Comparison of ENCODE assay signal across 1 cellular context in genomic region chr10:85995791-85996190, GRCh38.
TF ChIP-seq lines count a peak whose summit lies in the region.

No MANE protein-coding gene starts in this region.

TF ChIP-seq in SK-N-SH treated with all-trans-retinoic acid at 6 μM for 48 hours, 23 proteins besides CTCF, POLR2A, EP300 and RAD21 (continued from another document):
- TF ChIP-seq CSRNP3 (CRISPR knock-in tag; IDR thresholded peaks at IDR 0.05) (no peak), BACH2 (CRISPR knock-in tag; IDR thresholded peaks at IDR 0.05; ENCODE audit: borderline replicate concordance) (no peak)
TF ChIP-seq in SK-N-SH treated with all-trans-retinoic acid at 6 μM for 48 hours: peak in this region for 0.
